9 cellular contexts compared by ENCODE assay signal in the genomic region with DNA sequence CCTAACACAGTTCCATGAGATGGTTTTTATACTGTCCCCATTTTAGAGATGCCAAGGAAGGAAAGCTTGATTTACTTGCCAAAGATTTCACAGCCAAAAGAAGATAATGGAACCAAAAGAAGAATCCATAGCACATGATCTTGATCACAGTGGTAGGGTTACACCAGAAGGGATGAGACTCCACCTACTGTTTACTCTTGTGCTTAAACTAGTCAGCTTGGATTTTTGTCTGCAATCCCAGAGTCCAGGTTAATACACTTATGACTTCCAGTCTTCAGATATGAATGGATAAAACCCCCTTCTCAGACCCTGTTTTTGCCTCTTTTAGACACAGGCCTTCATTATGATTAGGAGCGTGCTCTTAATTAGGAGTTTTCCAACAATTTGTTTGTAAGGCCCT.
DNase-seq lines count a peak whose midpoint lies in the region; ATAC-seq and TF ChIP-seq lines count a peak whose summit lies in the region.
"Had no signal": no experiment of that assay in that cellular context is flagged by ENCODE, and none has a peak within 500 bp of the region (broad histone marks: within the 10 kb centered on the region; RNA-seq: fewer than 3 reads in every experiment).

No MANE protein-coding gene starts in this region.

- H3K9me2 ChIP-seq in GM23248 (ENCODE audit: insufficient read depth) (no peaks in the 10 kb centered on the region), PC-9 (ENCODE audit: insufficient read depth) (no peaks in the 10 kb centered on the region)

- TF ChIP-seq CTCF in RWPE1 (conservative IDR thresholded peaks at IDR 0.05; ENCODE audit: low read depth) (no peak), heart right ventricle (IDR thresholded peaks at IDR 0.05) (peak in 7 of 9 donors; percentile 9 to 54 (median 32)), PC-9 (conservative IDR thresholded peaks at IDR 0.05) (no peak), endothelial cell (IDR thresholded peaks at IDR 0.05; ENCODE audit: unreplicated experiment) (no peak)

- H3K4me3 ChIP-seq in GM23248, result no peak overlapping the region
- no peak overlapping the region for H3K4me3 ChIP-seq in heart right ventricle
- no peak overlapping the region for H3K4me3 ChIP-seq in PC-9
- H3K4me3 ChIP-seq: K562 had no signal

- H3K27ac ChIP-seq in GM23248, result no peak overlapping the region
- H3K27ac ChIP-seq in RWPE1, result no peak overlapping the region
- H3K27ac ChIP-seq in heart right ventricle, result no peak overlapping the region
- no peak overlapping the region for H3K27ac ChIP-seq in PC-9

- H3K9me3 Mint-ChIP-seq in endothelial cell (ENCODE audit: unreplicated experiment), result no peaks in the 10 kb centered on the region

- H3K4me1 Mint-ChIP-seq in endothelial cell (ENCODE audit: unreplicated experiment), result peaks cover 3% of the 10 kb centered on the region

- H3F3A ChIP-seq in GM23248 (ENCODE audit: insufficient read depth), result peaks cover 4% of the 10 kb centered on the region; the same call in 1 of the 2 replicates
- no peaks in the 10 kb centered on the region for H3F3A ChIP-seq in PC-9 (ENCODE audit: insufficient read depth, low read depth)

- WGBS in GM23248 (ENCODE audit: low coverage in 1 of 2, low lambda C conversion rate in 2 of 2, missing lambda C conversion rate in 2 of 2), 2 experiments, result 87 to 100% methylated on average over 1 of the region's 1 CpG
- 93 to 94% methylated on average over 1 of the region's 1 CpG for WGBS in heart right ventricle, 2 donors

- H2AFZ ChIP-seq in GM23248 (no peak overlapping the region), PC-9 (no peak overlapping the region)

- no TSS peak for BruUV-seq in PC-9 (replicated peaks; lab: Mats Ljungman, UMichigan)

- DNase-seq in A172 (ENCODE audit: low spot score) (peak; percentile 17), GM23248 (peak; percentile 58), RWPE1 (ENCODE audit: low spot score) (peak; percentile 20), heart right ventricle (no peak), PC-9 (no peak), endothelial cell (ENCODE audit: low spot score) (no peak)

- H3K27ac Mint-ChIP-seq in endothelial cell (ENCODE audit: unreplicated experiment), result no peak overlapping the region

- peak overlapping the region; percentile 1 for H3K4me2 ChIP-seq in GM23248 (ENCODE audit: unreplicated experiment)
- H3K4me2 ChIP-seq in PC-9, result no peak overlapping the region

- in situ Hi-C loops in GM23248 (cut with MboI), result no loop called here

- no peak overlapping the region for H3K9ac ChIP-seq in GM23248

- H3K9me3 ChIP-seq in GM23248 (ENCODE audit: low read depth) (no peaks in the 10 kb centered on the region), heart right ventricle (no peaks in the 10 kb centered on the region), PC-9 (ENCODE audit: insufficient read depth, low read depth) (no peaks in the 10 kb centered on the region)

- H3K27me3 Mint-ChIP-seq in endothelial cell (ENCODE audit: unreplicated experiment), result peaks cover 3% of the 10 kb centered on the region

- no peak overlapping the region for H3K4me3 Mint-ChIP-seq in endothelial cell (ENCODE audit: unreplicated experiment)

- intact Hi-C loops in heart right ventricle (cut with DNase I) (loop anchor here in 7 of 10 donors (5.0 to 10.0 kb wide), 7 partner anchors 41 to 139 kb away; no protein-coding TSS in a partner anchor), PC-9 (cut with micrococcal nuclease; ENCODE audit: unreplicated experiment) (loop anchor here (5.0 kb wide), 1 partner anchor 136 kb away; no protein-coding TSS in a partner anchor)

- ATAC-seq in heart right ventricle (peak in 5 of 8 donors; percentile 61 to 83 (median 63)), HG03039 (IDR thresholded peaks at IDR 0.05; ENCODE audit: unreplicated experiment) (no peak), HG02885 (IDR thresholded peaks at IDR 0.05; ENCODE audit: poor library complexity, unreplicated experiment) (no peak)
- ATAC-seq: K562 had no signal

- H3K27me3 ChIP-seq in GM23248 (replicated peaks; ENCODE audit: insufficient read depth), result no peaks in the 10 kb centered on the region
- H3K27me3 ChIP-seq in heart right ventricle, result no peaks in the 10 kb centered on the region
- no peaks in the 10 kb centered on the region for H3K27me3 ChIP-seq in PC-9 (ENCODE audit: insufficient read depth, low read depth)

- no peaks in the 10 kb centered on the region for H3K36me3 Mint-ChIP-seq in endothelial cell (ENCODE audit: low read depth, unreplicated experiment)

- H3K36me3 ChIP-seq in GM23248 (ENCODE audit: low read depth) (no peaks in the 10 kb centered on the region), heart right ventricle (no peaks in the 10 kb centered on the region), PC-9 (ENCODE audit: low read depth) (no peaks in the 10 kb centered on the region)

- H3K4me1 ChIP-seq in GM23248 (ENCODE audit: insufficient read depth) (peaks cover 21% of the 10 kb centered on the region), heart right ventricle (peaks cover 0 to 27% (median 13%) of the 10 kb centered on the region in 9 donors), PC-9 (replicated peaks; ENCODE audit: insufficient read depth) (no peaks in the 10 kb centered on the region)

- H4K20me1 ChIP-seq in GM23248 (ENCODE audit: insufficient read depth) (no peaks in the 10 kb centered on the region), PC-9 (ENCODE audit: insufficient read depth) (no peaks in the 10 kb centered on the region)

- CTCF ChIA-PET in RWPE1 (lab: Yijun Ruan, JAX), result interaction anchor here (1.0 to 1.2 kb wide), 2 partner anchors 10 to 136 kb away, joined by 3 to 4 read pairs; no protein-coding TSS in a partner anchor
- CTCF ChIA-PET in PC-9 (lab: Charles Lee), result interaction anchor here (0.5 kb wide), 1 partner anchor 154 kb away, joined by 3 read pairs; no protein-coding TSS in a partner anchor

- POLR2A ChIA-PET in RWPE1 (lab: Yijun Ruan, JAX; ENCODE audit: low non-redundant PET) (no interaction called here), PC-9 (lab: Charles Lee; ENCODE audit: unreplicated experiment) (interaction anchor here (0.7 kb wide), 1 partner anchor 10 kb away, joined by 3 read pairs; no protein-coding TSS in a partner anchor)

- H3K79me2 ChIP-seq in GM23248 (ENCODE audit: insufficient read depth) (no peaks in the 10 kb centered on the region), PC-9 (ENCODE audit: low read depth) (no peaks in the 10 kb centered on the region)

Comparison
In these comparisons a context has a peak if more than half of its experiments do, and no peak if none do; other contexts are left out.
1. DNase-seq: peak in A172 (single experiment), GM23248 (single experiment) and RWPE1 (single experiment); none in heart right ventricle (0 of 2), PC-9 (0 of 2) and endothelial cell (single experiment).
2. CTCF ChIP-seq: peak in heart right ventricle (7 of 9); none in RWPE1 (single experiment), PC-9 (single experiment) and endothelial cell (single experiment).
3. ATAC-seq: peak in heart right ventricle (5 of 8); none in HG03039 (single experiment) and HG02885 (single experiment).